In the genomic region with DNA sequence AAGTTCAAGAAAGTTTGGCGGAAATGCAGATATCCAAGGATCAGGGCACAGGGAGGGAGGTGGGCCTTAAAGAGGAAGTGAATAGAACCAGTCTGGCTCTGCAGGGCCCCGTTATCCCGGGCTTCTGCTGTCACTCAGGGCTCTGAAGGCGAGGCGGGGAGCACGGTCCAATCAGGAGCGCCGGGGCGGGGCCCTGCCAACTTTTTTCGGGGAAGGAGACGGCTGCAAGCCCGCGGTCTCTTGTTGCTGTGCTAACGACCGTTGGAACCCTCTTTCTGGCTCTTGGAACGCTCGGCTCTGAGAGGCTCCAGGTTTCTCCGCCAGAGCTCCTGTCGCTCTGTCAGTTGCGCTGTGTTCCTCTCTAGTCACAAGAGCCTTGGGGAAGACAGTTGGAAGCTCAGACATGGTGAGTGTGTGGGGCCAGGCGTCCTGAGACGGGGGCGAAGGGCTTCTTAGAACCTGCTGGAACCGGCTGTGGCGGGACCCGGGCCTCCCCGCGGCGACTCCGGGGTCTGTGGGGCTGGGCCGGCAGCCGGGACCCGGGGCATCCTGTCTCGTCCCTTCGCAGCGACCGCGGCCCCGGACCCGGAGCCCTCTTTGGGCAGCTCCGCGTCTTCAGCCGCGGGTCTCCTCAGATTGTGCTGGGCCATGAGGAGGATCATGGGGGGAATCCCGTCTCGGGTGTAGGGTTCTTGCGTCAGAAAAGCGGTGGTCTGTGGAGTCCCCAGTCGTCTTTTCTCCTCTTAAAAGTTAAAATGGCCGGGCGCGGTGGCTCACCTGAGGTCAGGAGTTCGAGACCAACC, we compare ENCODE assay signal across 8 cellular contexts. TPM values are rescaled to one million over a fixed set of nuclear protein-coding genes. Genes with fewer than 3 reads are reported as not detected.
A peak's percentile ranks its signal among the peaks of the same experiment; 100 is the strongest.
DNase-seq lines count a peak whose midpoint lies in the region; ATAC-seq, FAIRE-seq and TF ChIP-seq lines count a peak whose summit lies in the region.

No MANE protein-coding gene starts in this region.

- H3K27me3 Mint-ChIP-seq in T-cell (peaks cover 1 to 4% of the 10 kb centered on the region in 2 donors), astrocyte (ENCODE audit: low read depth, unreplicated experiment) (no peaks in the 10 kb centered on the region)

- TF ChIP-seq CTCF in astrocyte (IDR thresholded peaks at IDR 0.05; ENCODE audit: insufficient read depth, low read depth, low read length) (no peak), psoas muscle (IDR thresholded peaks at IDR 0.05) (no peak), uterus (IDR thresholded peaks at IDR 0.05) (no peak)

- peak overlapping the region; percentile 96 for H2AFZ ChIP-seq in astrocyte (ENCODE audit: low read depth, low read length)

- H3K9me3 ChIP-seq in astrocyte (ENCODE audit: insufficient read depth, low read depth, low read length) = no peaks in the 10 kb centered on the region
- H3K9me3 ChIP-seq in psoas muscle = peaks cover 5% of the 10 kb centered on the region
- no peaks in the 10 kb centered on the region for H3K9me3 ChIP-seq in uterus

- peak in 1 of 2 donors; percentile 28 for TF ChIP-seq POLR2A in uterus (IDR thresholded peaks at IDR 0.05)

- H3K9ac ChIP-seq in astrocyte (ENCODE audit: low read length) = peak overlapping the region; percentile 83

- H3K4me3 ChIP-seq in astrocyte (ENCODE audit: insufficient read depth, low read depth, low read length) (peak overlapping the region; percentile 80), psoas muscle (peak overlapping the region; percentile 67), uterus (peak overlapping the region; percentile 42 to 52)

- POLR2A ChIA-PET in T-cell (lab: Charles Lee) = no interaction called here

- H3K36me3 Mint-ChIP-seq in T-cell (no peaks in the 10 kb centered on the region), astrocyte (ENCODE audit: low read depth, unreplicated experiment) (no peaks in the 10 kb centered on the region)

- ATAC-seq in HG02571 (IDR thresholded peaks at IDR 0.05; ENCODE audit: unreplicated experiment) (peak; percentile 71), T-cell (replicated peaks in 1 of 4) (peak; percentile 63 to 76 (median 66)), psoas muscle (peak; percentile 63 to 88 (median 72)), HG03521 (IDR thresholded peaks at IDR 0.05; ENCODE audit: unreplicated experiment) (no peak)

- H3K9me3 Mint-ChIP-seq in T-cell = no peaks in the 10 kb centered on the region
- H3K9me3 Mint-ChIP-seq in astrocyte (ENCODE audit: unreplicated experiment) = peaks cover 13% of the 10 kb centered on the region

- intact Hi-C loops in psoas muscle (cut with DNase I) = no loop called here
- intact Hi-C loops in uterus (cut with DNase I; ENCODE audit: low total_unique reads) = no loop called here

- H3K27ac ChIP-seq in astrocyte (ENCODE audit: low read depth, low read length) (peak overlapping the region; percentile 50), psoas muscle (peak overlapping the region; percentile 46), uterus (peak overlapping the region; percentile 61 to 69)

- FAIRE-seq in astrocyte (lab: Jason Lieb, UNC) = peak; percentile 17

- WGBS in psoas muscle, 3 donors = 2 to 8% (median 3%) methylated on average over 53 of the region's 53 CpGs

- CTCF ChIA-PET in T-cell (lab: Charles Lee) = interaction anchor here in 1 of 2 donors (0.6 to 1.6 kb wide), 3 partner anchors 33 to 107 kb away, joined by 3 to 8 read pairs (median 6); a partner anchor contains a TSS

- no peaks in the 10 kb centered on the region for H4K20me1 ChIP-seq in astrocyte (ENCODE audit: insufficient read depth, low read length)

- H3K36me3 ChIP-seq in astrocyte (ENCODE audit: insufficient read depth, low read length) (no peaks in the 10 kb centered on the region), psoas muscle (ENCODE audit: insufficient read depth in 1 of 2, low read depth in 1 of 2) (peaks cover 0 to 9% of the 10 kb centered on the region in 2 donors), uterus (no peaks in the 10 kb centered on the region)

- H3K27ac Mint-ChIP-seq in T-cell = no peak overlapping the region
- H3K27ac Mint-ChIP-seq in astrocyte (ENCODE audit: unreplicated experiment) = no peak overlapping the region

- H3K79me2 ChIP-seq in astrocyte (ENCODE audit: insufficient read depth, low read length) = peaks cover 4% of the 10 kb centered on the region

- peaks cover 2 to 16% (median 5%) of the 10 kb centered on the region in 3 donors for H3K4me1 Mint-ChIP-seq in T-cell
- no peaks in the 10 kb centered on the region for H3K4me1 Mint-ChIP-seq in astrocyte (ENCODE audit: low read depth, unreplicated experiment)

- peak; percentile 15 for DNase-seq in COLO829 (ENCODE audit: low spot score)
- peak in 30 of 34 experiments; percentile 1 to 60 (median 20) for DNase-seq in T-cell
- DNase-seq in astrocyte (ENCODE audit: low read depth) = peak; percentile 78
- peak; percentile 20 to 63 for DNase-seq in hippocampal formation (lab: John Stamatoyannopoulos, UW)
- peak; percentile 84 to 90 for DNase-seq in psoas muscle
- peak; percentile 76 to 77 for DNase-seq in uterus

- peak overlapping the region; percentile 92 for H3K4me2 ChIP-seq in astrocyte (ENCODE audit: low read length)

- H3K4me3 Mint-ChIP-seq in T-cell = peak overlapping the region; percentile 69 to 79 (median 74)
- no peak overlapping the region for H3K4me3 Mint-ChIP-seq in astrocyte (ENCODE audit: unreplicated experiment)

- H3K4me1 ChIP-seq in astrocyte (ENCODE audit: insufficient read depth, low read length) = no peaks in the 10 kb centered on the region
- no peaks in the 10 kb centered on the region for H3K4me1 ChIP-seq in psoas muscle
- H3K4me1 ChIP-seq in uterus = no peaks in the 10 kb centered on the region

- H3K27me3 ChIP-seq in astrocyte (ENCODE audit: insufficient read depth, low read length) (no peaks in the 10 kb centered on the region), psoas muscle (ENCODE audit: insufficient read depth in 3 of 3, low read length in 2 of 3) (no peaks in the 10 kb centered on the region), uterus (no peaks in the 10 kb centered on the region)

RNA-seq across cellular contexts. Expression of a gene that starts 27.7 kb away (rescaled TPM):
- total RNA-seq in T-cell = 10 to 100 TPM in 4 of 5 donors, 1 to 10 TPM in 1; 9.2 to 20.7 (median 11.5) TPM
- total RNA-seq in astrocyte = not detected in 2 replicates
- 10 to 100 TPM in 1 of 4 donors, 1 to 10 TPM in 3; 4.1 to 12.2 (median 4.6) TPM for total RNA-seq in psoas muscle
- 1 to 10 TPM; 1.3 to 2.6 (median 2.3) TPM for polyA plus RNA-seq in psoas muscle
- total RNA-seq in uterus = 10 to 100 TPM; 10.8 to 39.4 (median 16.6) TPM

RNA-seq across cellular contexts. Expression of a gene that starts 39.5 kb away (rescaled TPM):
- total RNA-seq in T-cell (under 1 TPM in 2 of 5 donors, not detected in 3; 0.29 to 0.33 TPM), astrocyte (not detected in 2 replicates), psoas muscle (not detected), uterus (under 1 TPM in 3 of 4 donors, not detected in 1; 0.26 to 0.55 (median 0.28) TPM)
- polyA plus RNA-seq in psoas muscle = under 1 TPM in 2 of 3 donors, not detected in 1; 0.03 TPM

RNA-seq across cellular contexts. Expression of a gene that starts 47.9 kb away (rescaled TPM):
- total RNA-seq in T-cell = 1 to 10 TPM in 4 of 5 donors, not detected in 1; 2.2 to 8.8 (median 6.0) TPM
- 7.5 and 8.2 TPM in 2 replicates for total RNA-seq in astrocyte
- total RNA-seq in psoas muscle = under 1 TPM in 3 of 4 donors, not detected in 1; 0.46 to 0.63 (median 0.52) TPM
- polyA plus RNA-seq in psoas muscle = 1 to 10 TPM in 1 of 3 donors, under 1 TPM in 2; 0.23 to 2.4 (median 0.44) TPM
- total RNA-seq in uterus = 10 to 100 TPM in 1 of 4 donors, 1 to 10 TPM in 1, not detected in 2; 5.0 to 15.7 TPM

RNA-seq across cellular contexts. Expression of a gene that starts 56.8 kb away (rescaled TPM):
- total RNA-seq in T-cell (1 to 10 TPM in 3 of 5 donors, under 1 TPM in 2; 0.41 to 1.9 (median 1.5) TPM), astrocyte (not detected in 2 replicates), psoas muscle (1 to 10 TPM; 2.7 to 4.0 (median 3.1) TPM), uterus (10 to 100 TPM in 2 of 4 donors, 1 to 10 TPM in 2; 1.5 to 13.5 (median 7.5) TPM)
- 1 to 10 TPM; 1.4 to 4.2 (median 2.8) TPM for polyA plus RNA-seq in psoas muscle

Comparison
In these comparisons a context has a peak if more than half of its experiments do, and no peak if none do; other contexts are left out.
1. DNase-seq: peak in every context shown above with its lines; median percentile 87 in psoas muscle; 78 in astrocyte; 76 in uterus; 42 in hippocampal formation; 20 in T-cell; 15 in COLO829.